In genomic region chr1:52725903-52726264, GRCh38 we compare ENCODE assay signal across 8 cellular contexts. TPM values are rescaled to one million over a fixed set of nuclear protein-coding genes. Genes with fewer than 3 reads are reported as not detected.
DNase-seq lines count a peak whose midpoint lies in the region; ATAC-seq and TF ChIP-seq lines count a peak whose summit lies in the region.

No MANE protein-coding gene starts in this region.

- DNase-seq in HEK293T (ENCODE audit: extremely low spot score): no peak
- DNase-seq in activated naive CD4-positive, alpha-beta T cell treated with anti-CD3 and anti-CD28 coated beads, Interleukin-2, amount 50 U/mL, for 72 hours (ENCODE audit: low spot score in 2 of 2): no peak
- no peak for DNase-seq in hepatocyte (ENCODE audit: low spot score)
- DNase-seq in stimulated activated naive CD8-positive, alpha-beta T cell treated with anti-CD3 and anti-CD28 coated beads, Interleukin-15, amount 100 ng/mL, for 72 hours: no peak
- no peak for DNase-seq in effector CD4-positive, alpha-beta T cell
- DNase-seq in NCI-H446 treated with DMSO at 0.1 percent for 48 hours (lab: John Stamatoyannopoulos, UW): no peak

- peaks cover 0 to 6% of the 10 kb centered on the region in 2 donors for H3K36me3 Mint-ChIP-seq in activated naive CD4-positive, alpha-beta T cell treated with anti-CD3 and anti-CD28 coated beads, Interleukin-2, amount 50 U/mL, for 72 hours

- peak overlapping the region; percentile 13 to 81 for H3K27ac Mint-ChIP-seq in activated naive CD4-positive, alpha-beta T cell treated with anti-CD3 and anti-CD28 coated beads, Interleukin-2, amount 50 U/mL, for 72 hours
- peak overlapping the region; percentile 66 to 91 for H3K27ac Mint-ChIP-seq in stimulated activated naive CD8-positive, alpha-beta T cell treated with anti-CD3 and anti-CD28 coated beads, Interleukin-15, amount 100 ng/mL, for 72 hours

- peak overlapping the region; percentile 45 for H3K27ac ChIP-seq in hepatocyte

- no peaks in the 10 kb centered on the region for H3K9me3 ChIP-seq in hepatocyte (ENCODE audit: low read depth)

- TF ChIP-seq CTCF in hepatocyte (IDR thresholded peaks at IDR 0.05; ENCODE audit: poor library complexity): no peak

- CTCF ChIA-PET in HEK293T (lab: Yijun Ruan, JAX): interaction anchor here (0.8 kb wide), 1 partner anchor 40 kb away, joined by 3 read pairs; no protein-coding TSS in a partner anchor

- H3K36me3 ChIP-seq in hepatocyte (replicated peaks; ENCODE audit: insufficient read depth, low read depth): no peaks in the 10 kb centered on the region

- POLR2A ChIA-PET in HEK293T (lab: Yijun Ruan, JAX): interaction anchor here (0.6 to 3.9 kb wide), 9 partner anchors 10 to 117 kb away, joined by 3 to 22 read pairs (median 3); partner anchors contain the start of gene ZYG11A

- H3K79me2 ChIP-seq in hepatocyte: peaks cover 45% of the 10 kb centered on the region

- peaks cover 7% of the 10 kb centered on the region for H3K4me1 ChIP-seq in hepatocyte (ENCODE audit: insufficient read depth)

- H3K9me2 ChIP-seq in hepatocyte (replicated peaks; ENCODE audit: insufficient read depth): no peaks in the 10 kb centered on the region

- H3K9me3 Mint-ChIP-seq in activated naive CD4-positive, alpha-beta T cell treated with anti-CD3 and anti-CD28 coated beads, Interleukin-2, amount 50 U/mL, for 72 hours: no peaks in the 10 kb centered on the region
- H3K9me3 Mint-ChIP-seq in stimulated activated naive CD8-positive, alpha-beta T cell treated with anti-CD3 and anti-CD28 coated beads, Interleukin-15, amount 100 ng/mL, for 72 hours: no peaks in the 10 kb centered on the region

- peak overlapping the region; percentile 65 to 82 for H3K4me3 Mint-ChIP-seq in stimulated activated naive CD8-positive, alpha-beta T cell treated with anti-CD3 and anti-CD28 coated beads, Interleukin-15, amount 100 ng/mL, for 72 hours

- no peaks in the 10 kb centered on the region for H3K27me3 Mint-ChIP-seq in stimulated activated naive CD8-positive, alpha-beta T cell treated with anti-CD3 and anti-CD28 coated beads, Interleukin-15, amount 100 ng/mL, for 72 hours

- H3K4me3 ChIP-seq in hepatocyte: peak overlapping the region; percentile 35

- peak overlapping the region; percentile 86 for H3K4me2 ChIP-seq in hepatocyte

- H4K20me1 ChIP-seq in hepatocyte (ENCODE audit: insufficient read depth, poor library complexity, severe bottlenecking): peaks cover 19% of the 10 kb centered on the region

- H2AFZ ChIP-seq in hepatocyte: peak overlapping the region; percentile 98

- WGBS in hepatocyte (ENCODE audit: low lambda C conversion rate, missing lambda C conversion rate): 26% methylated on average over 6 of the region's 6 CpGs

- H3K27me3 ChIP-seq in hepatocyte: no peaks in the 10 kb centered on the region

- H3K4me1 Mint-ChIP-seq in stimulated activated naive CD8-positive, alpha-beta T cell treated with anti-CD3 and anti-CD28 coated beads, Interleukin-15, amount 100 ng/mL, for 72 hours: peaks cover 43% of the 10 kb centered on the region

- no peak for ATAC-seq in activated naive CD4-positive, alpha-beta T cell treated with anti-CD3 and anti-CD28 coated beads, Interleukin-2, amount 50 U/mL, for 72 hours
- no peak for ATAC-seq in stimulated activated naive CD8-positive, alpha-beta T cell treated with anti-CD3 and anti-CD28 coated beads, Interleukin-15, amount 100 ng/mL, for 72 hours
- ATAC-seq in HG03159 (IDR thresholded peaks at IDR 0.05; ENCODE audit: unreplicated experiment): no peak
- ATAC-seq in GM18520 (IDR thresholded peaks at IDR 0.05; ENCODE audit: unreplicated experiment): no peak

TF ChIP-seq in HEK293T, 16 proteins besides CTCF, POLR2A, EP300 and RAD21:
- TF ChIP-seq ZNF384 (IDR thresholded peaks at IDR 0.05) (0 out of 2 replicates have a peak, but pooled peaks have one; percentile 56), CTBP1 (IDR thresholded peaks at IDR 0.05; ENCODE audit: borderline replicate concordance) (no peak), ELF4 (IDR thresholded peaks at IDR 0.05) (no peak), PKNOX1 (IDR thresholded peaks at IDR 0.05) (peak; percentile 41; the same call in 1 of the 2 replicates)

RNA-seq across cellular contexts. Expression of gene ZYG11B, which starts 0.4 kb away (rescaled TPM):
- 10 to 100 TPM; 13.6 to 13.7 TPM for total RNA-seq in activated naive CD4-positive, alpha-beta T cell treated with anti-CD3 and anti-CD28 coated beads, Interleukin-2, amount 50 U/mL, for 72 hours
- total RNA-seq in hepatocyte: 34.4 and 36.2 TPM in 2 replicates
- polyA plus RNA-seq in hepatocyte: 5.4 and 8.0 TPM in 2 replicates

RNA-seq across cellular contexts. Expression of gene COA7, which starts 27.7 kb away (rescaled TPM):
- total RNA-seq in activated naive CD4-positive, alpha-beta T cell treated with anti-CD3 and anti-CD28 coated beads, Interleukin-2, amount 50 U/mL, for 72 hours: 10 to 100 TPM; 16.1 to 21.0 TPM
- total RNA-seq in hepatocyte: 14.8 and 19.0 TPM in 2 replicates
- 8.9 and 9.0 TPM in 2 replicates for polyA plus RNA-seq in hepatocyte
